Comparison of ENCODE assay signal across 8 cellular contexts in the genomic region with DNA sequence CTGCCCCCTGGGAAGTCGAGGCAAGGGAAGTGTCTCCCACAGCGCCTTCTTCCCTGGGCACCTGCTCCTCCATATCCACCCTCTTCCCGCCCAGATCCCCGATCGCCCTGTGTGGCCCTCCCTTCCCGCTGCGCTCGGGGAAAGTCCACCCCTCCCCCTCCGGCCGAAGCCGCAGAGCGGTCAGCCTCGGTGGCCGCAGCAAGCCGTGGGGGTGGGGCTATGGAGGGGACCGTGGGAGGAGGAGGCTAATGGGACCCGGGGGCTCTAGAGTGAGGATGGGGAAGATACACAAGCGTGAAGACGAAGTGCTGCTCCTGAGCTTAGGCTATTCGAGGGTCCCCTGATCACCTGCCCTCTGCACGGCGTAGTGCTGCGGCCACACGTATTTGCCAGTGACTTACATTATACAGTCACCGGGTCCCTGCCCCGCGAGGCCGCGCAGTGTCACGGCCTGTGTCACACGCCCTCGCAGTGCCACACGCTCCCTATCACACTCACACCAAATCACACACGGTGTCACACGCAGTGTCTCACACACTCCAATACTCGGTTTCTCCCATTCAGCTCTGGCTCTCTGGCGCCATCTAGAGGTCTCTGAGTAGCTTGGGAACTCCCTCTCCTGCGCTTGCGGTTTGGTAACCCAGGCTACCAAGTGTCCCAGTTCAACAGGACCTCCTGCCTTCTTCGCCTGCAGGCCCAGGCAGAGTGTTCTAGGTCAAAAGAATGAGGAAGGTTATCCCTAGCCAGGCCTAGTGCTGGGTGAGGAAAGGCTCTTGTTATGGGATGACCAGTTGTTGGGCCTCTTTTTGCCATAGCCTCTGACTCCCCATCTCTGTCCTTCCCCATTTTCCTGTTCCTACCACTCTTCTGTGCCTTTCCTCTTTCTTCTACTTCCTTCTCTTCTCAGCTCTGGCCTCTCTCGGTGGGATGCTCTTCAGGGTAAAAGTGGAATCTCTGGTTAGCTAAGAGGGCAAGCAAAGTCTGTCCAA. TPM values are rescaled to one million over a fixed set of nuclear protein-coding genes. Genes with fewer than 3 reads are reported as not detected.
DNase-seq lines count a peak whose midpoint lies in the region; ATAC-seq and TF ChIP-seq lines count a peak whose summit lies in the region.

No MANE protein-coding gene starts in this region.

- no peak overlapping the region for H3K27ac ChIP-seq in CD4-positive, alpha-beta T cell (ENCODE audit: low read depth, low read length)
- no peak overlapping the region for H3K27ac ChIP-seq in HL-60 (replicated peaks)

- CTCF ChIA-PET in CD4-positive, alpha-beta T cell (lab: Charles Lee): interaction anchor here (0.6 to 8.2 kb wide), 39 partner anchors 8 to 315 kb away, joined by 3 to 88 read pairs (median 4); partner anchors contain the start of genes ARAP3, HDAC3, RELL2 and RNF14

- POLR2A ChIA-PET in CD4-positive, alpha-beta T cell (lab: Charles Lee): interaction anchor here (0.5 to 4.9 kb wide), 19 partner anchors 10 to 215 kb away, joined by 3 to 43 read pairs (median 4); partner anchors contain the start of genes DELE1, PCDH12 and RNF14

- peaks cover 33% of the 10 kb centered on the region for H3K4me1 Mint-ChIP-seq in CD4-positive, alpha-beta T cell (ENCODE audit: low read depth)
- H3K4me1 Mint-ChIP-seq in effector memory CD8-positive, alpha-beta T cell (ENCODE audit: low read depth in 2 of 2): peaks cover 28 to 30% of the 10 kb centered on the region in 2 donors
- H3K4me1 Mint-ChIP-seq in memory B cell: peaks cover 22% of the 10 kb centered on the region

- H3K9me3 ChIP-seq in CD4-positive, alpha-beta T cell (ENCODE audit: control insufficient read depth, low read length): no peaks in the 10 kb centered on the region

- peak; percentile 85 for ATAC-seq in CD4-positive, alpha-beta T cell (ENCODE audit: poor library complexity)
- ATAC-seq in GM19455 (IDR thresholded peaks at IDR 0.05; ENCODE audit: unreplicated experiment) (peak; percentile 95), memory B cell (ENCODE audit: low read depth) (peak; percentile 90)
- peak; percentile 82 for ATAC-seq in effector memory CD8-positive, alpha-beta T cell (replicated peaks)

- peak; percentile 80 to 87 (median 84) for DNase-seq in CD4-positive, alpha-beta T cell
- DNase-seq in HL-60 (ENCODE audit: low read depth in 1 of 2, low spot score in 1 of 2): peak; percentile 75 to 88
- DNase-seq in NK-92 (lab: John Stamatoyannopoulos, UW; ENCODE audit: unreplicated experiment): peak; percentile 56
- DNase-seq in activated CD8-positive, alpha-beta memory T cell treated with anti-CD3 and anti-CD28 coated beads for 4 hours (ENCODE audit: low read depth in 2 of 2): peak; percentile 78 to 79
- peak; percentile 88 to 93 (median 89) for DNase-seq in effector memory CD8-positive, alpha-beta T cell
- peak; percentile 84 to 88 for DNase-seq in memory B cell (ENCODE audit: low spot score in 2 of 2)
- peak; percentile 81 to 91 (median 87) for DNase-seq in stimulated activated CD4-positive, alpha-beta T cell treated with anti-CD3 and anti-CD28 coated beads, TNF-alpha, amount 100 ng/mL, for 48 hours (ENCODE audit: low read depth in 3 of 3)

- H3K4me3 Mint-ChIP-seq in CD4-positive, alpha-beta T cell: peak overlapping the region; percentile 81
- peak overlapping the region; percentile 74 for H3K4me3 Mint-ChIP-seq in effector memory CD8-positive, alpha-beta T cell
- peak overlapping the region; percentile 76 for H3K4me3 Mint-ChIP-seq in memory B cell

- H3K36me3 Mint-ChIP-seq in CD4-positive, alpha-beta T cell (ENCODE audit: low read depth): no peaks in the 10 kb centered on the region
- no peaks in the 10 kb centered on the region for H3K36me3 Mint-ChIP-seq in effector memory CD8-positive, alpha-beta T cell (ENCODE audit: insufficient read depth)
- no peaks in the 10 kb centered on the region for H3K36me3 Mint-ChIP-seq in memory B cell

- H3K27me3 ChIP-seq in CD4-positive, alpha-beta T cell (ENCODE audit: control insufficient read depth, insufficient read depth, low read length): peaks cover 87% of the 10 kb centered on the region
- peaks cover 78% of the 10 kb centered on the region for H3K27me3 ChIP-seq in HL-60 (ENCODE audit: insufficient read depth, poor library complexity, severe bottlenecking)

- intact Hi-C loops in CD4-positive, alpha-beta T cell (cut with DNase I, micrococcal nuclease): loop anchor here (1.0 to 2.0 kb wide), 6 partner anchors 81 to 214 kb away; no protein-coding TSS in a partner anchor

- H3K9me3 Mint-ChIP-seq in CD4-positive, alpha-beta T cell: no peaks in the 10 kb centered on the region
- H3K9me3 Mint-ChIP-seq in effector memory CD8-positive, alpha-beta T cell: no peaks in the 10 kb centered on the region
- H3K9me3 Mint-ChIP-seq in memory B cell: no peaks in the 10 kb centered on the region

- H3K27ac Mint-ChIP-seq in CD4-positive, alpha-beta T cell: no peak overlapping the region
- H3K27ac Mint-ChIP-seq in effector memory CD8-positive, alpha-beta T cell: peak overlapping the region in 1 of 2 donors; percentile 2
- peak overlapping the region; percentile 32 for H3K27ac Mint-ChIP-seq in memory B cell

- peaks cover 85% of the 10 kb centered on the region for H3K27me3 Mint-ChIP-seq in CD4-positive, alpha-beta T cell
- H3K27me3 Mint-ChIP-seq in effector memory CD8-positive, alpha-beta T cell: peaks cover 69 to 93% of the 10 kb centered on the region in 2 donors
- peaks cover 51% of the 10 kb centered on the region for H3K27me3 Mint-ChIP-seq in memory B cell

- no peak overlapping the region for H3K4me3 ChIP-seq in HL-60 (replicated peaks; ENCODE audit: insufficient read depth, low read length)

- TF ChIP-seq CTCF in CD4-positive, alpha-beta T cell (IDR thresholded peaks at IDR 0.05): peak; percentile 97
- TF ChIP-seq CTCF in HL-60 (IDR thresholded peaks at IDR 0.05; ENCODE audit: insufficient read depth, low read length): peak; percentile 98

RNA-seq across cellular contexts. Expression of gene PCDH1, which starts 0.9 kb away (rescaled TPM):
- total RNA-seq in CD4-positive, alpha-beta T cell: under 1 TPM in 1 of 2 experiments, not detected in 1; 0.17 TPM

RNA-seq across cellular contexts. Expression of gene DELE1, which starts 44.6 kb away (rescaled TPM):
- 10 to 100 TPM; 60.0 to 61.1 TPM for total RNA-seq in CD4-positive, alpha-beta T cell
